In the genomic region with DNA sequence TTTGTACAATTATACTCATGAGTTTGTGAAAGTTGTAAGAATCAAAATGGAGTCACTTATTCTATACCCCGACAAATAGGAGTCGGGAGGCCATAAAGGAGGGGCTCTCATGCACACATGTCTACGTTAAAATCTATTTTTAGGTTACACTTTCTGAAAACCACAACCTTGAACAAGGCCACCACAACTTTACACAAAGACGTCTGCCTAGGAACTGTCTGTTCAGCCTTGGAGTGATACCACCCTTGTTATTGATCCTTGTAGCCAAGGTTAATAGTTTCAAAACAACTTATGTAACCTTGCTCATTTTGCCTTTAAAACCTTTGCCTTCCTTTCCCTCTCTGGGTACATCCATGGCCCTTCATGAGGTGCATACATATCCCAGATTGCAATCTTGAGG, we compare ENCODE assay signal across 19 cellular contexts.
DNase-seq lines count a peak whose midpoint lies in the region; TF ChIP-seq lines count a peak whose summit lies in the region.
"Had no signal": no experiment of that assay in that cellular context is flagged by ENCODE, and none has a peak within 500 bp of the region (broad histone marks: within the 10 kb centered on the region; RNA-seq: fewer than 3 reads in every experiment).

No MANE protein-coding gene starts in this region.

- H3K27me3 Mint-ChIP-seq in activated naive CD8-positive, alpha-beta T cell: no peaks in the 10 kb centered on the region
- H3K27me3 Mint-ChIP-seq: type B pancreatic cell had no signal

- no peak for TF ChIP-seq CTCF in NB4 (IDR thresholded peaks at IDR 0.05; ENCODE audit: low read depth, low read length)
- TF ChIP-seq CTCF in tibial artery (IDR thresholded peaks at IDR 0.05): no peak
- TF ChIP-seq CTCF in GM13977 (IDR thresholded peaks at IDR 0.05; ENCODE audit: extremely low read depth, insufficient read depth, missing control alignments): no peak

- intact Hi-C loops in tibial artery (cut with DNase I; ENCODE audit: low total_unique reads): no loop called here

- H3K4me1 Mint-ChIP-seq in activated naive CD8-positive, alpha-beta T cell (ENCODE audit: low read depth): peaks cover 66% of the 10 kb centered on the region

- no peaks in the 10 kb centered on the region for H3K9me3 Mint-ChIP-seq in activated naive CD8-positive, alpha-beta T cell (ENCODE audit: low read depth)
- H3K9me3 Mint-ChIP-seq: type B pancreatic cell had no signal

- H3K36me3 ChIP-seq in tibial artery: no peaks in the 10 kb centered on the region
- H3K36me3 ChIP-seq: esophagus muscularis mucosa, ovary had no signal

- no peaks in the 10 kb centered on the region for H3K9me3 ChIP-seq in tibial artery
- H3K9me3 ChIP-seq: esophagus muscularis mucosa, ovary had no signal

- H3K4me3 Mint-ChIP-seq in activated naive CD8-positive, alpha-beta T cell: peak overlapping the region; percentile 61
- H3K4me3 Mint-ChIP-seq: B cell, brain, type B pancreatic cell had no signal

- in situ Hi-C loops in GM13977 (cut with MboI; ENCODE audit: low pct_unique_long_range_greater_than_20kb, low sequenced_read_pairs, unreplicated experiment): no loop called here

- peaks cover 11% of the 10 kb centered on the region for H3K36me3 Mint-ChIP-seq in activated naive CD8-positive, alpha-beta T cell
- H3K36me3 Mint-ChIP-seq: brain, type B pancreatic cell had no signal

- peak in 5 of 6 experiments; percentile 52 to 92 (median 87) for DNase-seq in stimulated activated naive CD4-positive, alpha-beta T cell (lab: John Stamatoyannopoulos, UW)
- DNase-seq in stimulated activated naive CD4-positive, alpha-beta T cell treated with Interleukin-2 at 50 U/mL for 16 hours (lab: John Stamatoyannopoulos, UW): no peak
- peak; percentile 30 for DNase-seq in NB4 (ENCODE audit: low read depth)
- DNase-seq in tibial artery: no peak
- no peak for DNase-seq in NCI-H1436 treated with DMSO at 0.1 percent for 48 hours (lab: John Stamatoyannopoulos, UW)
- no peak for DNase-seq in NCI-H1048 (lab: John Stamatoyannopoulos, UW)
- DNase-seq in GM13977 (ENCODE audit: low spot score): no peak
- DNase-seq: activated effector memory CD4-positive, alpha-beta T cell treated with anti-CD3 and anti-CD28 coated beads, Interleukin-2, amount 50 U/mL, for 16 hours; dermis blood vessel endothelial cell; DMS53; NCI-H1417; NCI-H2227 treated with DMSO at 0.1 percent for 48 hours; ovary; T-helper 9 cell had no signal

- peak overlapping the region; percentile 69 to 99 for H3K27ac ChIP-seq in tibial artery
- H3K27ac ChIP-seq: esophagus muscularis mucosa, ovary had no signal

- H3K27ac Mint-ChIP-seq in activated naive CD8-positive, alpha-beta T cell: peak overlapping the region; percentile 97
- H3K27ac Mint-ChIP-seq: B cell, type B pancreatic cell had no signal

- H3K4me1 ChIP-seq in tibial artery: peaks cover 0 to 45% (median 16%) of the 10 kb centered on the region in 4 donors

- TF ChIP-seq POLR2A in NB4 (IDR thresholded peaks at IDR 0.05; ENCODE audit: extremely low read depth, insufficient read length): no peak

- H3K4me3 ChIP-seq in NB4 (ENCODE audit: low read depth, low read length): no peak overlapping the region
- no peak overlapping the region for H3K4me3 ChIP-seq in tibial artery
- H3K4me3 ChIP-seq: esophagus muscularis mucosa, ovary had no signal

- no peaks in the 10 kb centered on the region for H3K27me3 ChIP-seq in tibial artery
- H3K27me3 ChIP-seq: esophagus muscularis mucosa, ovary had no signal

Comparison
In these comparisons a context has a peak if more than half of its experiments do, and no peak if none do; other contexts are left out.
1. DNase-seq: peak in stimulated activated naive CD4-positive, alpha-beta T cell (5 of 6) and NB4 (single experiment); none in stimulated activated naive CD4-positive, alpha-beta T cell treated with Interleukin-2 at 50 U/mL for 16 hours (single experiment), tibial artery (0 of 2), NCI-H1436 treated with DMSO at 0.1 percent for 48 hours (single experiment), NCI-H1048 (single experiment) and GM13977 (single experiment).